ENCODE assay signal across 8 cellular contexts in the genomic region with DNA sequence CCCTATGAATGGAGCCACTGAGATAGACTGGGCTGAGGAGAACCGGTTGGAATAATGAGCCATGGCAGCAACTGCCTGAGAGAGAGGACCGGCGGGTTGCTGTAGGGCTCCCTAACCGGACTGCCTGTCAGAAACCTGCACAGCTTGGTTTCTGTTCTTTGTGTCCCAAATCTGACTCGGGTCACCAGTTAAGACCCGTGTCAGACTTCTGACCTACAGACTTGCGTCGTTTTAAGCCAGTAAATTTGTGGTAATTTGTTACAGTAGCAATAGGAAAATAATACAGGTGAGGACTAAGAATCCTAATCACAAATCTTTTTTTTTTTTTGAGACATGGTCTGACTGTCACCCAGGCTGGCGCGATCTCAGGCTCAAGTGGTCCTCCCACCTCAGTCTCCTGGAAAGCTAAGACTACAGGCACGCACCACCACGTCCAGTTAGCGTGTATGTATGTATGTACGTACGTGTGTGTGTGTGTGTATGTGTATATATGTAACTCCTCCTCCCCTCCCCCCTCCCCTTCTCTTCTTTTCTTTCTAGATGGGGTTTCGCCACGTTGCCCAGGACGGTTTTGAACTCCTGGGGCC. TPM values are rescaled to one million over a fixed set of nuclear protein-coding genes. Genes with fewer than 3 reads are reported as not detected.
DNase-seq lines count a peak whose midpoint lies in the region; ATAC-seq and TF ChIP-seq lines count a peak whose summit lies in the region.

No MANE protein-coding gene starts in this region.

- H3K79me1 ChIP-seq in IMR-90 (ENCODE audit: low read depth in 1 of 2, low read length in 2 of 2) = peaks cover 48 to 65% of the 10 kb centered on the region in 2 experiments

- peak overlapping the region; percentile 74 for H3K14ac ChIP-seq in IMR-90 (replicated peaks; ENCODE audit: low read depth, low read length)

- H3K27me3 Mint-ChIP-seq in CD4-positive, alpha-beta memory T cell = no peaks in the 10 kb centered on the region
- no peaks in the 10 kb centered on the region for H3K27me3 Mint-ChIP-seq in naive thymus-derived CD8-positive, alpha-beta T cell

- DNase-seq in CD4-positive, alpha-beta memory T cell = peak in 1 of 5 donors; percentile 43
- DNase-seq in IMR-90 = no peak
- DNase-seq in cerebellum (ENCODE audit: low spot score) = peak; percentile 20
- peak in 1 of 10 donors; percentile 9 for DNase-seq in naive thymus-derived CD8-positive, alpha-beta T cell
- no peak for DNase-seq in inferior parietal cortex (ENCODE audit: extremely low spot score)

- intact Hi-C loops in CD4-positive, alpha-beta memory T cell (cut with micrococcal nuclease) = loop anchor here (1.0 to 5.0 kb wide), 5 partner anchors 8 to 492 kb away; a partner anchor contains a TSS
- intact Hi-C loops in IMR-90 (cut with micrococcal nuclease) = no loop called here

- no peak overlapping the region for H2BK120ac ChIP-seq in IMR-90 (ENCODE audit: low read depth, low read length)

- no peak for TF ChIP-seq RAD21 in IMR-90 (IDR thresholded peaks at IDR 0.05; ENCODE audit: low read length)

- BruUV-seq in IMR-90 (replicated peaks; lab: Mats Ljungman, UMichigan) = TSS peak; percentile 58

- peaks cover 36% of the 10 kb centered on the region for H3K4me1 ChIP-seq in CD4-positive, alpha-beta memory T cell (ENCODE audit: insufficient read depth, low read length)
- H3K4me1 ChIP-seq in IMR-90 (ENCODE audit: control insufficient read depth, insufficient read depth, low read length) = peaks cover 5% of the 10 kb centered on the region

- H3K9me3 Mint-ChIP-seq in CD4-positive, alpha-beta memory T cell = no peaks in the 10 kb centered on the region
- H3K9me3 Mint-ChIP-seq in naive thymus-derived CD8-positive, alpha-beta T cell = no peaks in the 10 kb centered on the region

- H3K18ac ChIP-seq in IMR-90 (ENCODE audit: low read depth, low read length) = no peak overlapping the region

- dilution Hi-C loops in IMR-90 (cut with HindIII; ENCODE audit: low sequenced_read_pairs, unreplicated experiment) = no loop called here

- H3K23ac ChIP-seq in IMR-90 (ENCODE audit: low read depth, low read length) = peak overlapping the region; percentile 75

- H2AK9ac ChIP-seq in IMR-90 (replicated peaks; ENCODE audit: low read depth, low read length, poor library complexity) = peak overlapping the region; percentile 88

- peaks cover 48% of the 10 kb centered on the region for H3K36me3 ChIP-seq in CD4-positive, alpha-beta memory T cell (ENCODE audit: insufficient read depth, low read length)
- H3K36me3 ChIP-seq in IMR-90 (ENCODE audit: control insufficient read depth, insufficient read depth, low read length) = peaks cover 45% of the 10 kb centered on the region

- peak overlapping the region; percentile 84 to 96 for H4K8ac ChIP-seq in IMR-90 (ENCODE audit: low read depth in 2 of 2, low read length in 2 of 2)

- POLR2A ChIA-PET in CD4-positive, alpha-beta memory T cell (lab: Charles Lee; ENCODE audit: partially characterized antibody) = interaction anchor here (0.6 to 5.8 kb wide), 21 partner anchors 7 to 493 kb away, joined by 3 to 67 read pairs (median 5); a partner anchor contains a TSS
- POLR2A ChIA-PET in IMR-90 (lab: Charles Lee; ENCODE audit: unreplicated experiment) = interaction anchor here (0.5 kb wide), 1 partner anchor 26 kb away, joined by 6 read pairs; no protein-coding TSS in a partner anchor
- POLR2A ChIA-PET in naive thymus-derived CD8-positive, alpha-beta T cell (lab: Charles Lee) = interaction anchor here (0.6 to 5.6 kb wide), 25 partner anchors 7 to 537 kb away, joined by 3 to 64 read pairs (median 4); a partner anchor contains a TSS

- peak overlapping the region; percentile 84 for H4K5ac ChIP-seq in IMR-90 (ENCODE audit: low read depth, low read length)

- in situ Hi-C loops in IMR-90 (cut with MboI; ENCODE audit: low sequenced_read_pairs) = no loop called here

- no peak for ATAC-seq in IMR-90 (ENCODE audit: low read depth)
- ATAC-seq in naive thymus-derived CD8-positive, alpha-beta T cell = peak in 1 of 2 donors; percentile 26
- no peak for ATAC-seq in HG02763 (IDR thresholded peaks at IDR 0.05; ENCODE audit: unreplicated experiment)
- no peak for ATAC-seq in HG02588 (IDR thresholded peaks at IDR 0.05; ENCODE audit: unreplicated experiment)
- no peak for ATAC-seq in GM21447 (IDR thresholded peaks at IDR 0.05; ENCODE audit: unreplicated experiment)

- peaks cover 34 to 75% of the 10 kb centered on the region in 2 donors for H3K36me3 Mint-ChIP-seq in CD4-positive, alpha-beta memory T cell
- peaks cover 0 to 74% (median 8%) of the 10 kb centered on the region in 3 donors for H3K36me3 Mint-ChIP-seq in naive thymus-derived CD8-positive, alpha-beta T cell

- no peak for TF ChIP-seq CTCF in IMR-90 (conservative IDR thresholded peaks at IDR 0.05; ENCODE audit: low read depth, low read length)

- H2AFZ ChIP-seq in IMR-90 (replicated peaks; ENCODE audit: low read length, poor library complexity) = peak overlapping the region; percentile 97

- peak overlapping the region; percentile 37 for H2BK5ac ChIP-seq in IMR-90 (ENCODE audit: low read depth, low read length, poor library complexity, severe bottlenecking)

- no peaks in the 10 kb centered on the region for H3K27me3 ChIP-seq in CD4-positive, alpha-beta memory T cell (ENCODE audit: insufficient read depth, low read length)
- H3K27me3 ChIP-seq in IMR-90 (ENCODE audit: control insufficient read depth, insufficient read depth, low read length) = no peaks in the 10 kb centered on the region

- peak overlapping the region; percentile 93 for H3K4me3 ChIP-seq in CD4-positive, alpha-beta memory T cell (ENCODE audit: low read length in 2 of 2)
- peak overlapping the region; percentile 93 for H3K4me3 ChIP-seq in IMR-90 (ENCODE audit: insufficient read depth, low read depth, low read length)

- H3K9ac ChIP-seq in IMR-90 (ENCODE audit: low read depth, low read length) = peak overlapping the region; percentile 87

- H3K9me3 ChIP-seq in CD4-positive, alpha-beta memory T cell (ENCODE audit: control insufficient read depth in 1 of 2, low read length in 2 of 2) = no peaks in the 10 kb centered on the region
- H3K9me3 ChIP-seq in IMR-90 (ENCODE audit: control insufficient read depth, insufficient read depth, low read length) = no peaks in the 10 kb centered on the region

- 2% methylated on average over 6 of the region's 18 CpGs; no CpG with 5 or more reads in 1 of the 2 experiments for WGBS in IMR-90 (ENCODE audit: extremely low coverage in 2 of 2, insufficient read length in 1 of 2), 2 experiments

- H3K4me2 ChIP-seq in IMR-90 (ENCODE audit: low read depth, low read length) = peak overlapping the region; percentile 90

- CTCF ChIA-PET in CD4-positive, alpha-beta memory T cell (lab: Charles Lee; ENCODE audit: partially characterized antibody) = interaction anchor here (1.0 to 5.4 kb wide), 3 partner anchors 8 to 60 kb away, joined by 3 to 36 read pairs (median 4); a partner anchor contains a TSS
- CTCF ChIA-PET in IMR-90 (lab: Yijun Ruan, JAX) = no interaction called here

- H2BK20ac ChIP-seq in IMR-90 (ENCODE audit: low read depth, low read length) = no peak overlapping the region

- H3K4me3 Mint-ChIP-seq in CD4-positive, alpha-beta memory T cell = peak overlapping the region; percentile 94 to 99 (median 96)
- peak overlapping the region; percentile 90 to 97 (median 96) for H3K4me3 Mint-ChIP-seq in naive thymus-derived CD8-positive, alpha-beta T cell

- peaks cover 13% of the 10 kb centered on the region for H3K9me1 ChIP-seq in IMR-90 (ENCODE audit: insufficient read depth, low read length)

- peak overlapping the region; percentile 76 for H3K4ac ChIP-seq in IMR-90 (ENCODE audit: low read depth, low read length)

- no peak overlapping the region for H2BK15ac ChIP-seq in IMR-90 (ENCODE audit: low read depth, low read length)

- H2AK5ac ChIP-seq in IMR-90 (ENCODE audit: low read depth, low read length) = peak overlapping the region; percentile 74

- H3K27ac Mint-ChIP-seq in CD4-positive, alpha-beta memory T cell = peak overlapping the region; percentile 97 to 99 (median 99)
- peak overlapping the region; percentile 96 to 99 (median 98) for H3K27ac Mint-ChIP-seq in naive thymus-derived CD8-positive, alpha-beta T cell

- peaks cover 26 to 45% (median 36%) of the 10 kb centered on the region in 4 donors for H3K4me1 Mint-ChIP-seq in CD4-positive, alpha-beta memory T cell
- H3K4me1 Mint-ChIP-seq in naive thymus-derived CD8-positive, alpha-beta T cell = peaks cover 20 to 53% (median 38%) of the 10 kb centered on the region in 4 donors

- no peak overlapping the region; the same call in 1 of the 2 replicates for H3K56ac ChIP-seq in IMR-90 (ENCODE audit: extremely low read depth, insufficient read depth, low read length)

- peak overlapping the region; percentile 56 for H4K91ac ChIP-seq in IMR-90 (ENCODE audit: insufficient read depth, low read depth, low read length)

- TF ChIP-seq POLR2A in IMR-90 (IDR thresholded peaks at IDR 0.05; ENCODE audit: low read depth, low read length) = no peak

- H3K27ac ChIP-seq in CD4-positive, alpha-beta memory T cell (ENCODE audit: low read depth, low read length) = peak overlapping the region; percentile 94
- peak overlapping the region; percentile 79 for H3K27ac ChIP-seq in IMR-90 (ENCODE audit: insufficient read depth, low read length)

- H4K20me1 ChIP-seq in IMR-90 (ENCODE audit: insufficient read depth, low read length) = peaks cover 9% of the 10 kb centered on the region

RNA-seq across cellular contexts. Expression of a gene that starts 0.7 kb away (rescaled TPM):
- total RNA-seq in CD4-positive, alpha-beta memory T cell = 100 to 1,000 TPM; 109 to 114 TPM
- 10 to 100 TPM; 48.9 to 50.5 TPM for polyA plus RNA-seq in CD4-positive, alpha-beta memory T cell
- total RNA-seq in IMR-90 (2012; rRNA removed) (56.9 and 67.7 TPM in 2 replicates), cerebellum (38.1 TPM)
- polyA plus RNA-seq in IMR-90 (2012; rRNA removed) = 58.2 and 59.4 TPM in 2 replicates
- 30.4 and 32.4 TPM in 2 replicates for polyA plus RNA-seq in IMR-90 (2012; cell fraction: cytosol; rRNA removed)
- polyA plus RNA-seq in IMR-90 (2012; cell fraction: nucleus; rRNA removed; ENCODE audit: low replicate concordance) = 167 and 209 TPM in 2 replicates
- 100 to 1,000 TPM; 123 to 129 TPM for total RNA-seq in naive thymus-derived CD8-positive, alpha-beta T cell
- polyA plus RNA-seq in naive thymus-derived CD8-positive, alpha-beta T cell = 10 to 100 TPM; 25.3 to 48.2 (median 41.1) TPM

RNA-seq across cellular contexts. Expression of a gene that starts 7.7 kb away (rescaled TPM):
- total RNA-seq in CD4-positive, alpha-beta memory T cell = 100 to 1,000 TPM; 108 to 110 TPM
- 10 to 100 TPM; 65.4 to 68.1 TPM for polyA plus RNA-seq in CD4-positive, alpha-beta memory T cell
- total RNA-seq in IMR-90 (2012; rRNA removed) = 68.0 and 92.7 TPM in 2 replicates
- polyA plus RNA-seq in IMR-90 (2012; rRNA removed) = 57.3 and 58.6 TPM in 2 replicates
- polyA plus RNA-seq in IMR-90 (2012; cell fraction: cytosol; rRNA removed) = 44.5 and 118 TPM in 2 replicates
- polyA plus RNA-seq in IMR-90 (2012; cell fraction: nucleus; rRNA removed; ENCODE audit: low replicate concordance) = 104 and 122 TPM in 2 replicates
- 79.8 TPM for total RNA-seq in cerebellum
- 100 to 1,000 TPM; 109 to 110 TPM for total RNA-seq in naive thymus-derived CD8-positive, alpha-beta T cell
- polyA plus RNA-seq in naive thymus-derived CD8-positive, alpha-beta T cell = 10 to 100 TPM; 61.4 to 80.4 (median 71.8) TPM

RNA-seq across cellular contexts. Expression of a gene that starts 32.0 kb away (rescaled TPM):
- 100 to 1,000 TPM; 116 to 126 TPM for total RNA-seq in CD4-positive, alpha-beta memory T cell
- polyA plus RNA-seq in CD4-positive, alpha-beta memory T cell = 10 to 100 TPM; 42.2 to 61.6 TPM
- 52.8 and 56.5 TPM in 2 replicates for total RNA-seq in IMR-90 (2012; rRNA removed)
- 47.4 and 47.5 TPM in 2 replicates for polyA plus RNA-seq in IMR-90 (2012; rRNA removed)
- polyA plus RNA-seq in IMR-90 (2012; cell fraction: cytosol; rRNA removed) = 34.5 and 44.6 TPM in 2 replicates
- 38.0 and 54.5 TPM in 2 replicates for polyA plus RNA-seq in IMR-90 (2012; cell fraction: nucleus; rRNA removed; ENCODE audit: low replicate concordance)
- total RNA-seq in cerebellum = 40.9 TPM
- total RNA-seq in naive thymus-derived CD8-positive, alpha-beta T cell = 10 to 100 TPM; 66.0 to 67.5 TPM
- polyA plus RNA-seq in naive thymus-derived CD8-positive, alpha-beta T cell = 10 to 100 TPM; 23.9 to 30.6 (median 25.6) TPM

RNA-seq across cellular contexts. Expression of a gene that starts 33.2 kb away (rescaled TPM):
- under 1 TPM; 0.19 to 0.23 TPM for total RNA-seq in CD4-positive, alpha-beta memory T cell
- not detected for polyA plus RNA-seq in CD4-positive, alpha-beta memory T cell
- total RNA-seq in IMR-90 (2012; rRNA removed) = not detected in 2 replicates
- polyA plus RNA-seq in IMR-90 (2012; rRNA removed) = 0.03 and 0.07 TPM in 2 replicates
- polyA plus RNA-seq in IMR-90 (2012; cell fraction: cytosol; rRNA removed) = 0.08 TPM in 1 of 2 replicates, not detected in the other
- 0.09 and 0.10 TPM in 2 replicates for polyA plus RNA-seq in IMR-90 (2012; cell fraction: nucleus; rRNA removed; ENCODE audit: low replicate concordance)
- total RNA-seq in cerebellum = not detected
- under 1 TPM; 0.13 to 0.16 TPM for total RNA-seq in naive thymus-derived CD8-positive, alpha-beta T cell
- not detected for polyA plus RNA-seq in naive thymus-derived CD8-positive, alpha-beta T cell
